In the genomic region with DNA sequence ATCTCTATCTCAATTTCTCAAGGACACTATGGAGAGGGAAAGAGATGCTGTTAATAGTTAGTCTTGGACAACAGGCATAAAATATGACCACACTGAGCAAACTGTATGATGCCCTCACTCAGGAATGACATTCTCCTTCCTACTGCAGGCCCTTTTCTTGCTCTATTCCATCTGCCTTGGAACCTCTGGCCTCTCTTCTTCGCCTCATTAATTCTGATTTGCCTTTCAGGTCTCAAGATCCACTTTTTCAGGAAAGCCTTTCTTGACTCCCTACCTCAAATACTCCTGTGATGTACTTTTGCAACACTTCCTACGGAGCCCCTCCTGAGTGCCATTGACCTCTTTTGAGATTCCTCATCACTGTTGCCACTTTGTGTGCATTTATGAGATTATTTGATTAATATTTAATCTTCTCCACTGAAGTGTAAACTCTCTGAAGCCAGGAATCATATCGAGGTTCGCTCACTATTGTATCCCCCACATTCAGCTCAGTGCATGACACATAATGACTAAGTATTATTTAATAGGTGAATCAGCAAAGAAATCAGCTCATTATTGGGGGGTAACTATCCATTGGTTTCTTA, we compare ENCODE assay signal across 35 cellular contexts. TPM values are rescaled to one million over a fixed set of nuclear protein-coding genes. Genes with fewer than 3 reads are reported as not detected.
A peak's percentile ranks its signal among the peaks of the same experiment; 100 is the strongest.
DNase-seq lines count a peak whose midpoint lies in the region; ATAC-seq, FAIRE-seq and TF ChIP-seq lines count a peak whose summit lies in the region.
"Had no signal": no experiment of that assay in that cellular context is flagged by ENCODE, and none has a peak within 500 bp of the region (broad histone marks: within the 10 kb centered on the region; RNA-seq: fewer than 3 reads in every experiment).

No MANE protein-coding gene starts in this region.

- H3K27me3 ChIP-seq in astrocyte (ENCODE audit: insufficient read depth, low read length) = peaks cover 2% of the 10 kb centered on the region
- H3K27me3 ChIP-seq in HAP-1 (ENCODE audit: low read depth) = no peaks in the 10 kb centered on the region
- H3K27me3 ChIP-seq: ascending aorta, ovary, suprapubic skin, upper lobe of right lung had no signal

- no peak overlapping the region for H2AFZ ChIP-seq in astrocyte (ENCODE audit: low read depth, low read length)

- H3K4me1 ChIP-seq in A549 (peaks cover 43% of the 10 kb centered on the region), astrocyte (ENCODE audit: insufficient read depth, low read length) (peaks cover 24% of the 10 kb centered on the region), HAP-1 (no peaks in the 10 kb centered on the region)
- H3K4me1 ChIP-seq: ascending aorta had no signal

- H3K36me3 ChIP-seq in astrocyte (ENCODE audit: insufficient read depth, low read length) (no peaks in the 10 kb centered on the region), HAP-1 (replicated peaks) (no peaks in the 10 kb centered on the region)
- H3K36me3 ChIP-seq: ascending aorta, heart right ventricle, ovary, suprapubic skin, upper lobe of right lung had no signal

- no peak overlapping the region for H3K4me3 Mint-ChIP-seq in astrocyte (ENCODE audit: unreplicated experiment)
- H3K4me3 Mint-ChIP-seq: activated CD4-positive, alpha-beta T cell treated with anti-CD3 and anti-CD28 coated beads for 36 hours; memory B cell; neural crest cell had no signal

- peaks cover 14% of the 10 kb centered on the region for H3K27me3 Mint-ChIP-seq in astrocyte (ENCODE audit: low read depth, unreplicated experiment)

- POLR2A ChIA-PET in A549 (lab: Yijun Ruan, JAX) = no interaction called here

- ATAC-seq in A549 (peak; percentile 82 to 93), Right ventricle myocardium superior (ENCODE audit: poor library complexity) (no peak)
- ATAC-seq: activated CD4-positive, alpha-beta T cell treated with anti-CD3 and anti-CD28 coated beads for 36 hours; heart right ventricle; Panc1; upper lobe of right lung had no signal

- H3K4me3 ChIP-seq in A549 (no peak overlapping the region), astrocyte (ENCODE audit: insufficient read depth, low read depth, low read length) (no peak overlapping the region), HAP-1 (no peak overlapping the region)
- H3K4me3 ChIP-seq: ascending aorta, heart right ventricle, ovary, skin epidermis, suprapubic skin, upper lobe of right lung had no signal

- DNase-seq in A549 (ENCODE audit: low read depth in 1 of 2, low spot score in 1 of 2) (peak; percentile 21 to 79), EH (ENCODE audit: low read depth) (peak; percentile 20), astrocyte (ENCODE audit: low read depth) (peak; percentile 71), kidney glomerular epithelial cell (lab: John Stamatoyannopoulos, UW) (peak; percentile 100), Right ventricle myocardium superior (no peak), HAP-1 (ENCODE audit: low spot score in 2 of 2) (no peak)
- DNase-seq in activated T-cell treated with anti-CD3 and anti-CD28 coated beads, Interleukin-2, amount 50 U/mL, for 48 hours = no peak
- DNase-seq in activated effector memory CD4-positive, alpha-beta T cell treated with Interleukin-2 at 50 U/mL for 16 hours = no peak
- DNase-seq: activated CD4-positive, alpha-beta T cell treated with anti-CD3 and anti-CD28 coated beads for 36 hours; activated T-cell treated with anti-CD3 and anti-CD28 coated beads for 4 hours; CD4-positive, alpha-beta memory T cell; central memory CD4-positive, alpha-beta T cell; cortex of kidney; DMS 273 treated with DMSO at 0.1 percent for 48 hours; foreskin melanocyte; GDM1; heart right ventricle; Karpas-422; MV-4-11; NCI-H1436; NCI-H2081 treated with DMSO at 0.1 percent for 48 hours; NCI-H748 treated with DMSO at 0.1 percent for 48 hours; ovary; SIG-M5; stimulated activated naive CD4-positive, alpha-beta T cell; upper lobe of right lung had no signal

- no peak for TF ChIP-seq POLR2A in A549 (IDR thresholded peaks at IDR 0.05; ENCODE audit: low read length)

- peak; percentile 42 to 62; a peak in 2 of 5 replicates for TF ChIP-seq EP300 in A549 (IDR thresholded peaks at IDR 0.05)

- peaks cover 33% of the 10 kb centered on the region for H3K9me3 ChIP-seq in A549
- H3K9me3 ChIP-seq in astrocyte (ENCODE audit: insufficient read depth, low read depth, low read length) = no peaks in the 10 kb centered on the region
- H3K9me3 ChIP-seq in HAP-1 = peaks cover 2% of the 10 kb centered on the region; the same call in 1 of the 2 replicates
- H3K9me3 ChIP-seq: ovary, suprapubic skin, upper lobe of right lung had no signal

- 8% methylated on average over 4 of the region's 4 CpGs for whole genome bisulfite sequencing in A549 (ENCODE audit: missing lambda C conversion rate)

- CTCF ChIA-PET in A549 (lab: Yijun Ruan, JAX) = interaction anchor here (1.0 to 1.1 kb wide), 3 partner anchors 172 to 516 kb away, joined by 3 to 4 read pairs (median 3); no protein-coding TSS in a partner anchor

- no peak overlapping the region for H3K9ac ChIP-seq in astrocyte (ENCODE audit: low read length)

- in situ Hi-C loops in HAP-1 (cut with MboI; ENCODE audit: low sequenced_read_pairs) = no loop called here

- peak overlapping the region; percentile 58 to 70; a peak in 5 of 6 replicates for H3K27ac ChIP-seq in A549
- no peak overlapping the region for H3K27ac ChIP-seq in astrocyte (ENCODE audit: low read depth, low read length)
- H3K27ac ChIP-seq: ascending aorta, heart right ventricle, ovary, skin epidermis, suprapubic skin, upper lobe of right lung had no signal

- H3K4me2 ChIP-seq in A549 = peak overlapping the region; percentile 62
- no peak overlapping the region for H3K4me2 ChIP-seq in astrocyte (ENCODE audit: low read length)

- peak; percentile 20 to 24; a peak in 4 of 5 replicates for TF ChIP-seq RAD21 in A549 (conservative IDR thresholded peaks at IDR 0.05 in 1 of 2, IDR thresholded peaks at IDR 0.05 in 1 of 2)

- FAIRE-seq in A549 (lab: Jason Lieb, UNC) (peak; percentile 18), astrocyte (lab: Jason Lieb, UNC) (no peak)
- FAIRE-seq: A204.1 had no signal

- peaks cover 2% of the 10 kb centered on the region for H3K36me3 Mint-ChIP-seq in astrocyte (ENCODE audit: low read depth, unreplicated experiment)

- no peak overlapping the region for H3K27ac Mint-ChIP-seq in astrocyte (ENCODE audit: unreplicated experiment)
- H3K27ac Mint-ChIP-seq: activated CD4-positive, alpha-beta T cell treated with anti-CD3 and anti-CD28 coated beads for 36 hours; memory B cell had no signal

- H3K4me1 Mint-ChIP-seq in astrocyte (ENCODE audit: low read depth, unreplicated experiment) = peaks cover 8% of the 10 kb centered on the region

- TF ChIP-seq CTCF in A549 (IDR thresholded peaks at IDR 0.05) (no peak), astrocyte (IDR thresholded peaks at IDR 0.05; ENCODE audit: insufficient read depth, low read depth, low read length) (no peak)

- intact Hi-C loops in Right ventricle myocardium superior (cut with DNase I) = no loop called here

- no peaks in the 10 kb centered on the region for H4K20me1 ChIP-seq in astrocyte (ENCODE audit: insufficient read depth, low read length)

- no peaks in the 10 kb centered on the region for H3K79me2 ChIP-seq in astrocyte (ENCODE audit: insufficient read depth, low read length)

- peaks cover 9% of the 10 kb centered on the region for H3K9me3 Mint-ChIP-seq in astrocyte (ENCODE audit: unreplicated experiment)

TF ChIP-seq in A549, 52 proteins besides CTCF, POLR2A, EP300 and RAD21:
- TF ChIP-seq JUNB (IDR thresholded peaks at IDR 0.05) = peak; percentile 92
- peak; percentile 72; the same call in 1 of the 2 replicates for TF ChIP-seq GATA3 (IDR thresholded peaks at IDR 0.05; ENCODE audit: borderline replicate concordance)
- TF ChIP-seq ZC3H11A (IDR thresholded peaks at IDR 0.05) = no peak
- TF ChIP-seq RARB (CRISPR knock-in tag; IDR thresholded peaks at IDR 0.05) = no peak
- TF ChIP-seq FOSL2 (IDR thresholded peaks at IDR 0.05) = peak; percentile 85
- TF ChIP-seq FOSL2 (CRISPR knock-in tag; IDR thresholded peaks at IDR 0.05) = peak; percentile 71
- TF ChIP-seq ZNF302 (CRISPR knock-in tag; IDR thresholded peaks at IDR 0.05) = no peak
- no peak for TF ChIP-seq CHD2 (IDR thresholded peaks at IDR 0.05; ENCODE audit: low read length, partially characterized antibody)
- no peak for TF ChIP-seq FOXS1 (CRISPR knock-in tag; IDR thresholded peaks at IDR 0.05)
- TF ChIP-seq MAFK (IDR thresholded peaks at IDR 0.05; ENCODE audit: partially characterized antibody) = peak; percentile 62
- TF ChIP-seq HES2 (IDR thresholded peaks at IDR 0.05) = peak; percentile 33; the same call in 1 of the 2 replicates
- no peak for TF ChIP-seq SREBF2 (IDR thresholded peaks at IDR 0.05)
- TF ChIP-seq CEBPB (IDR thresholded peaks at IDR 0.05) = peak; percentile 41 to 81
- no peak for TF ChIP-seq MAZ (IDR thresholded peaks at IDR 0.05; ENCODE audit: borderline replicate concordance, low read depth, low read length)
- TF ChIP-seq MYC (IDR thresholded peaks at IDR 0.05; ENCODE audit: borderline replicate concordance, low read length) = no peak
- TF ChIP-seq CBX8 (IDR thresholded peaks at IDR 0.05) = no peak
- no peak for TF ChIP-seq CBX2 (IDR thresholded peaks at IDR 0.05; ENCODE audit: borderline replicate concordance, low read depth)
- TF ChIP-seq EHF (CRISPR knock-in tag; IDR thresholded peaks at IDR 0.05) = no peak
- no peak for TF ChIP-seq NFE2L2 (conservative IDR thresholded peaks at IDR 0.05; ENCODE audit: low read length)
- TF ChIP-seq JUN (IDR thresholded peaks at IDR 0.05) = peak; percentile 65 to 75; a peak in 3 of 5 replicates
- TF ChIP-seq SMC3 (IDR thresholded peaks at IDR 0.05) = peak; percentile 14; the same call in 1 of the 3 replicates
- no peak for TF ChIP-seq BHLHE40 (IDR thresholded peaks at IDR 0.05; ENCODE audit: low read depth, low read length)
- TF ChIP-seq HOXB5 (CRISPR knock-in tag; IDR thresholded peaks at IDR 0.05) = no peak

RNA-seq across cellular contexts. Expression of gene SPP2, which starts 21.3 kb away (rescaled TPM):
- polyA plus RNA-seq in A549 (2011; rRNA removed) (not detected in 2 replicates), A549 (2017; fragmentation: RNase III; extraction: RNeasy Plus Mini Kit Qiagen cat#74134 plus additional on column Dnase treatment) (not detected in 3 replicates)
- not detected in 2 replicates for polyA plus RNA-seq in A549 (2012; cell fraction: cytosol; rRNA removed)
- not detected in 2 replicates for polyA plus RNA-seq in A549 (2012; cell fraction: nucleus; rRNA removed)
- polyA minus RNA-seq in A549 (2011; rRNA and poly(A)+ RNA removed) = not detected in 2 replicates
- total RNA-seq in astrocyte (not detected in 2 replicates), Right ventricle myocardium superior (not detected)
- total RNA-seq: activated CD4-positive, alpha-beta T cell treated with anti-CD3 and anti-CD28 coated beads for 36 hours; ascending aorta; CD4-positive, alpha-beta memory T cell; heart right ventricle; neural crest cell; suprapubic skin; T-helper 2 cell treated with Interferon-gamma antibody and Interleukin-4, amounts not matched to agents 100 ng/mL and 5 ng/mL, for 36 hours; upper lobe of right lung had no signal
- polyA plus RNA-seq: CD4-positive, alpha-beta memory T cell; esophagus; heart right ventricle; ovary had no signal

Comparison
In these comparisons a context has a peak if more than half of its experiments do, and no peak if none do; other contexts are left out.
1. DNase-seq: peak in A549 (2 of 2), EH (single experiment), astrocyte (single experiment) and kidney glomerular epithelial cell (single experiment); none in activated T-cell treated with anti-CD3 and anti-CD28 coated beads, Interleukin-2, amount 50 U/mL, for 48 hours (0 of 2), Right ventricle myocardium superior (single experiment), activated effector memory CD4-positive, alpha-beta T cell treated with Interleukin-2 at 50 U/mL for 16 hours (single experiment) and HAP-1 (0 of 2).